Comparison of ENCODE assay signal across 8 cellular contexts in the genomic region with DNA sequence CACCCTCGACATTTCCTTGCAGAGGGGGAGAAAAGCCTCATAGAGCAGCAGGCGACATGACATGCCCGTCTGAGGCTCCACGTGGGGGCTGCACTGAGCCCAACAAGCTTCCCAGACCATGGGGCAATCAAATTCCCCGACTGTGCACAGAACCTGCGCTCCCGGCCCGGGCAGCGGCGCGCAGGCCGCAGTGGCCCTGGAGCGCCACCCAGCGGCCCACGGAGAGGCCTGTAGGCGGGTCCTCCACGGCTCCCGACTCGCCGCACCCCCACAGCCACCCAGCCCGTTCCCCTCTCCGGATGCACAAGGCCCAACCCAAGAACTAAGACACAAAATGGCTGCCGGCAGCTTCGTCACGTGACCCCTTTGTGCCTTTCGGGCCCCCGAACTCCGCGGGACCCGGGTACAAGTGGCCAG. TPM values are rescaled to one million over a fixed set of nuclear protein-coding genes. Genes with fewer than 3 reads are reported as not detected.
DNase-seq lines count a peak whose midpoint lies in the region; TF ChIP-seq lines count a peak whose summit lies in the region.

No MANE protein-coding gene starts in this region.

- CTCF ChIA-PET in GM10248 (lab: Yijun Ruan, JAX): interaction anchor here (0.6 to 2.7 kb wide), 30 partner anchors 9 to 296 kb away, joined by 3 to 21 read pairs (median 4); no protein-coding TSS in a partner anchor

- in situ Hi-C loops in SK-MEL-5 (cut with HindIII; ENCODE audit: low pct_unique_long_range_greater_than_20kb, low sequenced_read_pairs): no loop called here

- no peaks in the 10 kb centered on the region for H3K9me3 ChIP-seq in thymus (ENCODE audit: control insufficient read depth)

- peak; percentile 94 for DNase-seq in GM10248 (ENCODE audit: extremely low spot score)
- peak; percentile 94 for DNase-seq in HFFc6
- DNase-seq in MV-4-11 (lab: John Stamatoyannopoulos, UW): peak; percentile 90
- peak; percentile 91 for DNase-seq in SK-MEL-5 (ENCODE audit: low read depth, low spot score)
- peak; percentile 97 for DNase-seq in activated naive CD8-positive, alpha-beta T cell treated with anti-CD3 and anti-CD28 coated beads for 36 hours
- DNase-seq in head of caudate nucleus: peak; percentile 88 to 98 (median 95)
- DNase-seq in osteocyte (ENCODE audit: extremely low spot score, unreplicated experiment): peak; percentile 99

- H3K27me3 Mint-ChIP-seq in HFFc6 (ENCODE audit: insufficient read depth) (no peaks in the 10 kb centered on the region; the same call in 1 of the 2 replicates), osteocyte (ENCODE audit: unreplicated experiment) (no peaks in the 10 kb centered on the region)
- H3K27me3 Mint-ChIP-seq in activated naive CD8-positive, alpha-beta T cell treated with anti-CD3 and anti-CD28 coated beads for 36 hours: no peaks in the 10 kb centered on the region

- peak overlapping the region; percentile 78 for H3K4me3 ChIP-seq in thymus (ENCODE audit: low read length)

- TF ChIP-seq CTCF in GM10248 (IDR thresholded peaks at IDR 0.05; ENCODE audit: control extremely low read depth, extremely low read depth, low read depth, missing control alignments): peak; percentile 86
- TF ChIP-seq CTCF in HFFc6 (IDR thresholded peaks at IDR 0.05): peak; percentile 97
- TF ChIP-seq CTCF in osteocyte (IDR thresholded peaks at IDR 0.05): peak; percentile 97

- H3K4me3 Mint-ChIP-seq in HFFc6 (peak overlapping the region; percentile 97), osteocyte (ENCODE audit: unreplicated experiment) (peak overlapping the region; percentile 90)
- peak overlapping the region; percentile 92 for H3K4me3 Mint-ChIP-seq in activated naive CD8-positive, alpha-beta T cell treated with anti-CD3 and anti-CD28 coated beads for 36 hours

- under 1% methylated on average over 30 of the region's 30 CpGs for WGBS in thymus

- POLR2A ChIA-PET in GM10248 (lab: Yijun Ruan, JAX): interaction anchor here (1.0 to 2.3 kb wide), 3 partner anchors 8 to 28 kb away, joined by 4 to 7 read pairs (median 5); no protein-coding TSS in a partner anchor

- H3K36me3 ChIP-seq in thymus (ENCODE audit: control insufficient read depth, insufficient read depth): no peaks in the 10 kb centered on the region

- H3K9me3 Mint-ChIP-seq in HFFc6 (no peaks in the 10 kb centered on the region), osteocyte (ENCODE audit: unreplicated experiment) (no peaks in the 10 kb centered on the region)
- H3K9me3 Mint-ChIP-seq in activated naive CD8-positive, alpha-beta T cell treated with anti-CD3 and anti-CD28 coated beads for 36 hours: no peaks in the 10 kb centered on the region

- H3K4me1 ChIP-seq in thymus (ENCODE audit: control insufficient read depth, insufficient read depth, low read length): peaks cover 6% of the 10 kb centered on the region

- no peaks in the 10 kb centered on the region for H3K27me3 ChIP-seq in thymus (ENCODE audit: control insufficient read depth, insufficient read depth)

- peak overlapping the region; percentile 100 for H3K27ac ChIP-seq in thymus (ENCODE audit: low read depth)

- peaks cover 46% of the 10 kb centered on the region for H3K4me1 Mint-ChIP-seq in HFFc6 (ENCODE audit: low read depth)
- H3K4me1 Mint-ChIP-seq in activated naive CD8-positive, alpha-beta T cell treated with anti-CD3 and anti-CD28 coated beads for 36 hours: peaks cover 56% of the 10 kb centered on the region
- peaks cover 48% of the 10 kb centered on the region for H3K4me1 Mint-ChIP-seq in osteocyte (ENCODE audit: unreplicated experiment)

- H3K36me3 Mint-ChIP-seq in HFFc6 (ENCODE audit: low read depth) (peaks cover 10% of the 10 kb centered on the region; the same call in 1 of the 2 replicates), osteocyte (ENCODE audit: unreplicated experiment) (peaks cover 5% of the 10 kb centered on the region)
- peaks cover 31% of the 10 kb centered on the region for H3K36me3 Mint-ChIP-seq in activated naive CD8-positive, alpha-beta T cell treated with anti-CD3 and anti-CD28 coated beads for 36 hours

- intact Hi-C loops in head of caudate nucleus (cut with DNase I): loop anchor here (2.0 to 10.0 kb wide), 4 partner anchors 89 to 291 kb away; partner anchors contain the start of genes CCDC7 and KIF5B

- peak overlapping the region; percentile 100 for H3K27ac Mint-ChIP-seq in HFFc6
- peak overlapping the region; percentile 99 for H3K27ac Mint-ChIP-seq in activated naive CD8-positive, alpha-beta T cell treated with anti-CD3 and anti-CD28 coated beads for 36 hours
- peak overlapping the region; percentile 100 for H3K27ac Mint-ChIP-seq in osteocyte (ENCODE audit: unreplicated experiment)

RNA-seq across cellular contexts. Expression of gene EPC1, which starts 0.8 kb away (rescaled TPM):
- 10 to 100 TPM; 16.5 to 19.3 (median 17.5) TPM for total RNA-seq in HFFc6 (2021; fragmentation: NEBNext Ultra II Directional; extraction: Animal tissue kit (Norgen Biotek cat#: 25700))
- 6.3 and 11.8 TPM in 2 replicates for total RNA-seq in SK-MEL-5 (2014; rRNA removed; shearing (Covaris generic))
- polyA plus RNA-seq in SK-MEL-5 (2015; cell fraction: cytosol; rRNA removed): 9.9 and 11.1 TPM in 2 replicates
- 21.3 and 40.1 TPM in 2 replicates for polyA plus RNA-seq in SK-MEL-5 (2015; cell fraction: nucleus; rRNA removed)
- total RNA-seq in activated naive CD8-positive, alpha-beta T cell treated with anti-CD3 and anti-CD28 coated beads for 36 hours: 10 to 100 TPM; 32.1 to 33.1 TPM
- total RNA-seq in osteocyte: 35.5 and 37.8 TPM in 2 replicates
- 35.2 TPM for polyA plus RNA-seq in thymus

Comparison
In these comparisons a context has a peak if more than half of its experiments do, and no peak if none do; other contexts are left out.
1. Peak in every context shown above with its lines: DNase-seq, H3K4me3 ChIP-seq and H3K27ac ChIP-seq.